ENCODE assay signal across 27 cellular contexts in the genomic region with DNA sequence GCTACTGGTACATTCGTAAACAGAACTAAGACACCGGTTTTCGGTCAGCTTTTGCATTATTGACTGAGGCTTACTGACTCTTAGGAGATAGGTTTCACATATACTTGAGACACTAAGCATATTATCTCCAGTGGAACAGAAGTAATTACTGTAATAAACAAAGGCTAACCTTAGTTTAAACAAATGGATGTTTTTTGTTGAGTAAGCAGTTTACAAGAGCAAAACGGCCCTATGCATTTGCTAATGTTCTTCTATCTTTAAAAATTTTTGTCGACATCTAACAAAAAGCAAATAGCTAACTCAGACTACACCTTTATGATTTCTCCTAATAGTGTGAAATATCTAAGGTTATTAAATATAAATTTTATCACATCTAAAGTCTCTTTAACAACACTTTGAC.
"Had no signal": no experiment of that assay in that cellular context is flagged by ENCODE, and none has a peak within 500 bp of the region (broad histone marks: within the 10 kb centered on the region; RNA-seq: fewer than 3 reads in every experiment).

No MANE protein-coding gene starts in this region.

- ATAC-seq: activated CD4-positive, alpha-beta T cell treated with anti-CD3 and anti-CD28 coated beads for 36 hours; activated CD4-positive, CD25-positive, alpha-beta regulatory T cell treated with anti-CD3 and anti-CD28 coated beads, Interleukin-2, amount 50 U/mL, for 24 hours; activated CD8-positive, alpha-beta T cell treated with anti-CD3 and anti-CD28 coated beads, Interleukin-2, amount 10 ng/mL, durations not matched to agents 7 days and 5 days; Panc1; WTC11 had no signal

- DNase-seq: activated CD4-positive, alpha-beta T cell treated with anti-CD3 and anti-CD28 coated beads for 36 hours; activated CD4-positive, alpha-beta T cell treated with anti-CD3 and anti-CD28 coated beads, Interleukin-2, amount 10 ng/mL, durations not matched to agents 7 days and 5 days; activated CD4-positive, alpha-beta T cell treated with anti-CD3 and anti-CD28 coated beads, Interleukin-2, amount 50 U/mL, for 48 hours; activated CD8-positive, alpha-beta T cell treated with anti-CD3 and anti-CD28 coated beads, Interleukin-2, amount 10 ng/mL, durations not matched to agents 7 days and 5 days; activated gamma-delta T cell; activated naive CD4-positive, alpha-beta T cell treated with Interleukin-2 at 50 U/mL for 16 hours; activated naive CD8-positive, alpha-beta T cell treated with anti-CD3 and anti-CD28 coated beads, Interleukin-2, amount 10 ng/mL, durations not matched to agents 7 days and 5 days; activated T-cell treated with anti-CD3 and anti-CD28 coated beads, Interleukin-2, amount 50 U/mL, for 24 hours; amygdala; MM.1S; MV-4-11; NCI-H1092; NCI-H1436 treated with DMSO at 0.1 percent for 48 hours; NCI-H1694 treated with DMSO at 0.1 percent for 48 hours; NCI-H2029; NCI-H510A; NCI-H526; NCI-H748 treated with DMSO at 0.1 percent for 48 hours; SHP77 had no signal

- H3K27ac ChIP-seq: ascending aorta, cardiac muscle cell, SJCRH30, SK-N-MC had no signal

- H3K36me3 ChIP-seq: ascending aorta, cardiac muscle cell, SJCRH30 had no signal

- H3K27me3 ChIP-seq: ascending aorta, cardiac muscle cell, SJCRH30 had no signal

- FAIRE-seq: TTC549 had no signal

- H3K9me3 ChIP-seq: ascending aorta had no signal

- H3K4me1 ChIP-seq: ascending aorta, SJCRH30 had no signal

- H3K4me3 ChIP-seq: ascending aorta, cardiac muscle cell, SJCRH30, SK-N-MC had no signal
